Comparison of ENCODE assay signal across 18 cellular contexts in genomic region chr6:163301721-163302635, GRCh38.
A peak's percentile ranks its signal among the peaks of the same experiment; 100 is the strongest.
DNase-seq lines count a peak whose midpoint lies in the region; ATAC-seq, FAIRE-seq and TF ChIP-seq lines count a peak whose summit lies in the region.
"Had no signal": no experiment of that assay in that cellular context is flagged by ENCODE, and none has a peak within 500 bp of the region (broad histone marks: within the 10 kb centered on the region; RNA-seq: fewer than 3 reads in every experiment).

No MANE protein-coding gene starts in this region.

- H4K91ac ChIP-seq in H1 (replicated peaks; ENCODE audit: insufficient read length, low read length) = no peak overlapping the region

- no peak for TF ChIP-seq CTCF in H1 (IDR thresholded peaks at IDR 0.05; ENCODE audit: control extremely low read depth in 1 of 3, insufficient read depth in 1 of 3, low read depth in 1 of 3, low read length in 3 of 3)
- TF ChIP-seq CTCF in right atrium auricular region (IDR thresholded peaks at IDR 0.05) = no peak
- no peak for TF ChIP-seq CTCF in OCI-LY7 (conservative IDR thresholded peaks at IDR 0.05; ENCODE audit: low read length)

- no peak overlapping the region for H3K9ac ChIP-seq in H1 (replicated peaks in 1 of 4; ENCODE audit: extremely low read depth in 1 of 4, low read depth in 3 of 4, low read length in 3 of 4)

- DNase-seq in Daoy (ENCODE audit: low read depth) (peak; percentile 9), H1 (ENCODE audit: low read depth in 1 of 2, low spot score in 2 of 2) (no peak), right atrium auricular region (ENCODE audit: low spot score) (no peak), retina (peak; percentile 34), RCC 7860 (ENCODE audit: low spot score) (no peak), OCI-LY7 (ENCODE audit: low spot score) (no peak), foreskin melanocyte (no peak)
- DNase-seq: DMS153, H9, MM.1S, NCI-H1105, NCI-H187 treated with DMSO at 0.1 percent for 48 hours, NCI-H2171, NCI-H446 treated with DMSO at 0.1 percent for 48 hours, NCI-H82, SJCRH30 had no signal

- no peak overlapping the region for H3K56ac ChIP-seq in H1 (replicated peaks; ENCODE audit: insufficient read length, low read depth, low read length)

- no peaks in the 10 kb centered on the region for H3K23me2 ChIP-seq in H1 (ENCODE audit: low read depth, low read length)

- no peak overlapping the region for H2BK15ac ChIP-seq in H1 (ENCODE audit: low read length)

- H3K9me3 ChIP-seq in H1 (ENCODE audit: insufficient read depth in 2 of 2, low read depth in 1 of 2, low read length in 1 of 2) (0 out of 4 replicates have a peak, but pooled peaks cover 0 to 3% of the 10 kb centered on the region in 2 experiments), right atrium auricular region (no peaks in the 10 kb centered on the region), OCI-LY7 (ENCODE audit: low read length) (no peaks in the 10 kb centered on the region)
- H3K9me3 ChIP-seq: SJCRH30 had no signal

- no peak overlapping the region for H2BK12ac ChIP-seq in H1 (ENCODE audit: low read depth, low read length)

- H3K4ac ChIP-seq in H1 (replicated peaks; ENCODE audit: insufficient read length, low read depth, low read length) = no peak overlapping the region

- H4K8ac ChIP-seq in H1 (ENCODE audit: extremely low read depth, insufficient read depth, low read length) = no peak overlapping the region

- H3K4me1 ChIP-seq in H1 (replicated peaks in 1 of 4; ENCODE audit: control insufficient read depth in 3 of 4, insufficient read depth in 4 of 4, low read length in 3 of 4) = no peaks in the 10 kb centered on the region
- H3K4me1 ChIP-seq in right atrium auricular region = peaks cover 0 to 25% of the 10 kb centered on the region in 2 donors
- H3K4me1 ChIP-seq in OCI-LY7 (ENCODE audit: insufficient read depth, low read length, poor library complexity, severe bottlenecking) = no peaks in the 10 kb centered on the region

- TF ChIP-seq POLR2A in H1 (IDR thresholded peaks at IDR 0.05; ENCODE audit: control extremely low read depth in 1 of 2, low read depth in 2 of 2, low read length in 2 of 2) = no peak

- H3K79me2 ChIP-seq in H1 (ENCODE audit: control insufficient read depth in 1 of 2, insufficient read depth in 2 of 2, low read length in 2 of 2) (no peaks in the 10 kb centered on the region), OCI-LY7 (ENCODE audit: insufficient read depth, low read depth, low read length) (no peaks in the 10 kb centered on the region)

- no TSS peak for BruUV-seq in OCI-LY7 (replicated peaks; lab: Mats Ljungman, UMichigan)

- 0 out of 2 replicates have a peak overlapping the region, but pooled peaks have one; percentile 58 for H2AFZ ChIP-seq in H1 (ENCODE audit: low read length)
- H2AFZ ChIP-seq in OCI-LY7 (ENCODE audit: low read length) = no peak overlapping the region

- H2BK5ac ChIP-seq in H1 (ENCODE audit: low read depth, low read length) = no peak overlapping the region

- no peak overlapping the region for H3K14ac ChIP-seq in H1 (ENCODE audit: insufficient read length)

- H2BK120ac ChIP-seq in H1 (replicated peaks; ENCODE audit: low read depth, low read length) = no peak overlapping the region

- H3K4me3 ChIP-seq in H1 (ENCODE audit: extremely low read depth in 1 of 4, insufficient read depth in 2 of 4, low read depth in 3 of 4, low read length in 4 of 4) (no peak overlapping the region), right atrium auricular region (no peak overlapping the region), OCI-LY7 (ENCODE audit: low read depth, low read length, poor library complexity, severe bottlenecking) (no peak overlapping the region)
- H3K4me3 ChIP-seq: SJCRH30 had no signal

- no peak for TF ChIP-seq RAD21 in H1 (IDR thresholded peaks at IDR 0.05 in 1 of 2, conservative IDR thresholded peaks at IDR 0.05 in 1 of 2; ENCODE audit: low read depth in 2 of 2, low read length in 2 of 2)

- no peak overlapping the region for H4K5ac ChIP-seq in H1 (ENCODE audit: insufficient read length, low read depth, low read length)

- H2BK20ac ChIP-seq in H1 (ENCODE audit: low read length) = no peak overlapping the region

- POLR2A ChIA-PET in H1 (lab: Charles Lee; ENCODE audit: partially characterized antibody) = interaction anchor here (0.8 kb wide), 1 partner anchor 11 kb away, joined by 3 read pairs; no protein-coding TSS in a partner anchor
- POLR2A ChIA-PET in OCI-LY7 (lab: Charles Lee) = interaction anchor here (0.6 to 1.2 kb wide), 4 partner anchors 13 to 736 kb away, joined by 3 read pairs; no protein-coding TSS in a partner anchor

- H3K27me3 ChIP-seq in H1 (replicated peaks in 1 of 4; ENCODE audit: control insufficient read depth in 3 of 4, extremely low read depth in 1 of 4, insufficient read depth in 3 of 4, low read length in 3 of 4) (no peaks in the 10 kb centered on the region), right atrium auricular region (no peaks in the 10 kb centered on the region)
- H3K27me3 ChIP-seq: SJCRH30 had no signal

- no peak for FAIRE-seq in H1 (lab: Jason Lieb, UNC)
- FAIRE-seq in RCC 7860 (lab: Jason Lieb, UNC) = no peak

- H2AK5ac ChIP-seq in H1 (ENCODE audit: low read depth, low read length) = no peak overlapping the region

- H3K36me3 ChIP-seq in H1 (ENCODE audit: control insufficient read depth in 2 of 4, insufficient read depth in 4 of 4, low read length in 3 of 4) (no peaks in the 10 kb centered on the region), right atrium auricular region (no peaks in the 10 kb centered on the region), OCI-LY7 (ENCODE audit: insufficient read depth, low read length) (no peaks in the 10 kb centered on the region)
- H3K36me3 ChIP-seq: SJCRH30 had no signal

- H4K20me1 ChIP-seq in H1 (replicated peaks in 1 of 2; ENCODE audit: control insufficient read depth in 1 of 2, insufficient read depth in 2 of 2, low read length in 2 of 2) (no peaks in the 10 kb centered on the region), OCI-LY7 (ENCODE audit: insufficient read depth, low read length) (no peaks in the 10 kb centered on the region)

- TF ChIP-seq EP300 in H1 (IDR thresholded peaks at IDR 0.05; ENCODE audit: borderline replicate concordance in 1 of 2, low read depth in 2 of 2, low read length in 2 of 2) = no peak

- no peak overlapping the region for H3K18ac ChIP-seq in H1 (ENCODE audit: extremely low read depth, low read length)

- intact Hi-C loops in OCI-LY7 (cut with micrococcal nuclease; ENCODE audit: unreplicated experiment) = no loop called here

- ATAC-seq in SK-N-SH treated with all-trans-retinoic acid at 6 μM for 48 hours = no peak

- H3K4me2 ChIP-seq in H1 (ENCODE audit: insufficient read depth in 1 of 2, low read depth in 2 of 2, low read length in 2 of 2) (no peak overlapping the region), OCI-LY7 (ENCODE audit: low read length) (no peak overlapping the region)

- WGBS in H1 (ENCODE audit: extremely low coverage in 1 of 2, insufficient coverage in 1 of 2, insufficient read length in 1 of 2, insufficient replicate concordance in 2 of 2, low coverage in 1 of 2, low lambda C conversion rate in 2 of 2, missing lambda C conversion rate in 1 of 2), 2 experiments = 83% methylated on average over 8 of the region's 8 CpGs; no CpG with 5 or more reads in 1 of the 2 experiments

- no peak overlapping the region for H3K27ac ChIP-seq in H1 (ENCODE audit: low read depth, low read length)
- peak overlapping the region; percentile 51 to 80 for H3K27ac ChIP-seq in right atrium auricular region
- no peak overlapping the region for H3K27ac ChIP-seq in OCI-LY7 (ENCODE audit: low read depth, low read length, poor library complexity, severe bottlenecking)
- H3K27ac ChIP-seq: C4-2B, SJCRH30 had no signal

- CTCF ChIA-PET in H1 (lab: Charles Lee; ENCODE audit: partially characterized antibody) (interaction anchor here (0.7 to 1.2 kb wide), 3 partner anchors 18 to 132 kb away, joined by 3 to 4 read pairs (median 3); no protein-coding TSS in a partner anchor), OCI-LY7 (lab: Charles Lee; ENCODE audit: unreplicated experiment) (interaction anchor here (0.5 kb wide), 1 partner anchor 351 kb away, joined by 3 read pairs; no protein-coding TSS in a partner anchor)

- H3K9me2 ChIP-seq in OCI-LY7 (ENCODE audit: insufficient read depth, low read length) = no peaks in the 10 kb centered on the region

- H3K23ac ChIP-seq in H1 (ENCODE audit: insufficient read length) = no peak overlapping the region

- H3K79me1 ChIP-seq in H1 (ENCODE audit: low read depth, low read length) = no peaks in the 10 kb centered on the region

TF ChIP-seq in H1, 55 proteins besides CTCF, POLR2A, EP300 and RAD21 (continues in another document):
- no peak for TF ChIP-seq YY1 (IDR thresholded peaks at IDR 0.05; ENCODE audit: low read depth, low read length)
- no peak for TF ChIP-seq BRCA1 (IDR thresholded peaks at IDR 0.05; ENCODE audit: low read depth, low read length)
- TF ChIP-seq JUND (IDR thresholded peaks at IDR 0.05; ENCODE audit: low read length) = no peak
- no peak for TF ChIP-seq SIN3A (conservative IDR thresholded peaks at IDR 0.05 in 1 of 2, IDR thresholded peaks at IDR 0.05 in 1 of 2; ENCODE audit: low read depth in 1 of 2, low read length in 2 of 2)
- no peak for TF ChIP-seq NANOG (IDR thresholded peaks at IDR 0.05; ENCODE audit: insufficient read depth, low read depth, low read length, poor library complexity, severe bottlenecking)
- no peak for TF ChIP-seq KDM4A (IDR thresholded peaks at IDR 0.05; ENCODE audit: low read depth, low read length, severe bottlenecking)
- TF ChIP-seq, protein P1, sequence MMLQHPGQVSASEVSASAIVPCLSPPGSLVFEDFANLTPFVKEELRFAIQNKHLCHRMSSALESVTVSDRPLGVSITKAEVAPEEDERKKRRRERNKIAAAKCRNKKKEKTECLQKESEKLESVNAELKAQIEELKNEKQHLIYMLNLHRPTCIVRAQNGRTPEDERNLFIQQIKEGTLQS (IDR thresholded peaks at IDR 0.05; ENCODE audit: insufficient read depth, low read depth, low read length) = no peak
- no peak for TF ChIP-seq FOSL1 (IDR thresholded peaks at IDR 0.05; ENCODE audit: insufficient read depth, low read depth, low read length)

TF ChIP-seq in SK-N-SH treated with all-trans-retinoic acid at 6 μM for 48 hours, 23 proteins besides CTCF, POLR2A, EP300 and RAD21 (continues in another document):
- no peak for TF ChIP-seq OSR1 (CRISPR knock-in tag; IDR thresholded peaks at IDR 0.05)
- TF ChIP-seq TOX (CRISPR knock-in tag; IDR thresholded peaks at IDR 0.05; ENCODE audit: borderline replicate concordance) = no peak
- no peak for TF ChIP-seq ZNF70 (CRISPR knock-in tag; IDR thresholded peaks at IDR 0.05)
- TF ChIP-seq GLIS3 (CRISPR knock-in tag; IDR thresholded peaks at IDR 0.05) = no peak
- no peak for TF ChIP-seq SNAI2 (CRISPR knock-in tag; IDR thresholded peaks at IDR 0.05)
- TF ChIP-seq CREB5 (CRISPR knock-in tag; IDR thresholded peaks at IDR 0.05; ENCODE audit: low read depth) = no peak

Comparison
In these comparisons a context has a peak if more than half of its experiments do, and no peak if none do; other contexts are left out.
1. DNase-seq: peak in Daoy (single experiment) and retina (single experiment); none in H1 (0 of 2), right atrium auricular region (single experiment), RCC 7860 (single experiment), OCI-LY7 (single experiment) and foreskin melanocyte (single experiment).
2. H3K27ac ChIP-seq: peak in right atrium auricular region (2 of 2); none in H1 (single experiment) and OCI-LY7 (single experiment).